ENCODE assay signal across 16 cellular contexts in the genomic region with DNA sequence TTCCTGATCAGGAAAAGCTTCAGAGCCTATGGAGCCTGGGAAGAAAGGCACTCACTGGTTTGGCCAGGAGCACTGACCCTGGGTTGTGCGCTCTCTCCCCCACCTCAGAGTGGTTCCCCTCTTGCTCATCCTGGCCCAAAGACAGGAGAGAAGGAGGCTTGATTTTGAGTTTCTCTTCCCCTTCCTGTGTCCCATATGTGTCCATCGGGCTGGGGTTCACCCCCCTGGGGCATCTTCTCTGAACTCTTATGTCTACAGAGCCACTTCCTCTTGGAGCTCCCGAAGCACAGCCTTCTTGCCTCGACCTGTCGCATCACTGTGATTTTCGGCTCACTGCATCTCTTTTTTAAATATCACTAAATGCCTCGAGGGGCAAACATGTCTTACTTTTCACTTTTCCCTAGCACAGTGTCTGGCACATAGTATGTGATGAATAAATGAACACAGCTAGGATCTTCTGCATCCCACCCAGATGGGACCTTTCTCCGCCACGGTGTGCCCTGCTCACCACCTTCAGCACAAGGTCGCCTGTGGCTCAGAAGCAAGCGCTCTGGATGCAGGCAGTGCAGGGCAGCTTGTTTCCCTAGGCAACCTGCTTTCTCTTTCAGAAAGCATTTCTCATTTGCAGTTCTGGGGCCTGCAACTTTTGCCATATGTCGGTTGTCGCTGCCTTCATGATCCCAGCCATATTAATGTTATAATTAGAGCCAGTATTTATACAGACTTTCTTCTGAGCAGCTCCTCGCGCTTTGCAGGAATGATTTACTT.
A peak's percentile ranks its signal among the peaks of the same experiment; 100 is the strongest.
DNase-seq lines count a peak whose midpoint lies in the region; ATAC-seq, FAIRE-seq and TF ChIP-seq lines count a peak whose summit lies in the region.
"Had no signal": no experiment of that assay in that cellular context is flagged by ENCODE, and none has a peak within 500 bp of the region (broad histone marks: within the 10 kb centered on the region; RNA-seq: fewer than 3 reads in every experiment).

No MANE protein-coding gene starts in this region.

- H3K36me3 ChIP-seq in DND-41 (ENCODE audit: insufficient read depth, low read length) (no peaks in the 10 kb centered on the region), colonic mucosa (no peaks in the 10 kb centered on the region)
- H3K36me3 ChIP-seq: right lobe of liver had no signal

- H3K4me1 ChIP-seq in DND-41 (ENCODE audit: insufficient read depth, low read length) (no peaks in the 10 kb centered on the region), colonic mucosa (no peaks in the 10 kb centered on the region)
- H3K4me1 ChIP-seq: right lobe of liver had no signal

- DNase-seq in DND-41 = no peak
- peak; percentile 77 for DNase-seq in NCI-H2171 treated with DMSO at 0.1 percent for 48 hours (lab: John Stamatoyannopoulos, UW)
- peak; percentile 4 to 72 for DNase-seq in cerebellar nuclear complex (lab: John Stamatoyannopoulos, UW)
- DNase-seq in colonic mucosa = no peak
- no peak for DNase-seq in HTR-8/SVneo (ENCODE audit: insufficient read length, low spot score)
- DNase-seq in NCI-H2081 (lab: John Stamatoyannopoulos, UW) = no peak
- DNase-seq: effector memory CD8-positive, alpha-beta T cell; natural killer cell; NCI-H2081 treated with DMSO at 0.1 percent for 48 hours; right lobe of liver had no signal

- TF ChIP-seq CTCF in DND-41 (IDR thresholded peaks at IDR 0.05; ENCODE audit: borderline replicate concordance, extremely low read depth, low read length, poor library complexity, severe bottlenecking) (no peak), colonic mucosa (IDR thresholded peaks at IDR 0.05) (no peak)

- no peaks in the 10 kb centered on the region for H4K20me1 ChIP-seq in DND-41 (ENCODE audit: insufficient read depth, low read length)

- no peak overlapping the region for H3K9ac ChIP-seq in DND-41 (ENCODE audit: low read depth, low read length)
- H3K9ac ChIP-seq in colonic mucosa (ENCODE audit: low read depth in 2 of 2, low read length in 2 of 2) = no peak overlapping the region

- no peaks in the 10 kb centered on the region for H3K79me2 ChIP-seq in DND-41 (ENCODE audit: insufficient read depth, low read length)

- ATAC-seq in DND-41 (ENCODE audit: insufficient read depth, low read depth) = peak; percentile 44; the same call in 1 of the 3 replicates
- ATAC-seq in GM19455 (IDR thresholded peaks at IDR 0.05; ENCODE audit: unreplicated experiment) = peak; percentile 86
- no peak for ATAC-seq in esophagus mucosa
- ATAC-seq: effector memory CD8-positive, alpha-beta T cell; HCT116; K562; natural killer cell; right lobe of liver had no signal

- H3K27ac ChIP-seq in DND-41 (ENCODE audit: low read length) = no peak overlapping the region
- H3K27ac ChIP-seq in colonic mucosa = no peak overlapping the region
- H3K27ac ChIP-seq: right lobe of liver had no signal

- no peak overlapping the region for H2AFZ ChIP-seq in DND-41 (ENCODE audit: low read depth, low read length)

- no peaks in the 10 kb centered on the region for H3K27me3 ChIP-seq in DND-41 (ENCODE audit: insufficient read depth, low read length, poor library complexity)
- no peaks in the 10 kb centered on the region for H3K27me3 ChIP-seq in colonic mucosa
- H3K27me3 ChIP-seq: right lobe of liver had no signal

- H3K9me3 ChIP-seq in DND-41 (ENCODE audit: insufficient read depth, low read length, severe bottlenecking) (no peaks in the 10 kb centered on the region), colonic mucosa (no peaks in the 10 kb centered on the region)
- H3K9me3 ChIP-seq: right lobe of liver had no signal

- no peak overlapping the region for H3K4me2 ChIP-seq in DND-41 (ENCODE audit: insufficient read depth, low read length)

- no peak for FAIRE-seq in HTR-8/SVneo (lab: Jason Lieb, UNC)
- FAIRE-seq: astrocyte, K562, TTC549 had no signal

- H3K4me3 ChIP-seq in DND-41 (ENCODE audit: low read depth in 1 of 2, low read length in 2 of 2) (no peak overlapping the region), colonic mucosa (no peak overlapping the region)
- H3K4me3 ChIP-seq: K562, right lobe of liver had no signal

- intact Hi-C loops in colonic mucosa (cut with DNase I) = no loop called here

Comparison
In these comparisons a context has a peak if more than half of its experiments do, and no peak if none do; other contexts are left out.
1. DNase-seq: peak in NCI-H2171 treated with DMSO at 0.1 percent for 48 hours (single experiment) and cerebellar nuclear complex (2 of 2); none in DND-41 (single experiment), colonic mucosa (single experiment), HTR-8/SVneo (single experiment) and NCI-H2081 (0 of 2).